In the genomic region with DNA sequence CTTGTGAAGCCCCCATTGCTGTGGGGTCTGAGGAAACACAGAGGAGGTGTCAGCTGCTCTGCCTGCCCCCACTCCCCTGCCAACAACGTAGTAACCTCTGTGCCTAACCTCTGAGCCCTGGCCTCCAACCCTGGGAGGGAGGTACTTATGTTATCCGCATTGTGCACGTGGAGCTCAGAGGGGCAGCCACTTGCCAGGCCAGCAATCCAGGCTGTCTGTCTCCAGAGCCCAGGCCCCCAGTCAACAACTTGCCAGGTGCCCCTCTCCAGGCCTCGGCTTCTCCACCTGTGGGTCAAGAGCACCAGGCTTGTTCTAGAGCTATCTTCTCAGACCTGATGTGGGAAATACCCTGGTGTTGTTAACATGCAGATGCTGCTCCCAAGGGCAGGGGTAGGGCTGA, we compare ENCODE assay signal across 1 cellular context.
TF ChIP-seq lines count a peak whose summit lies in the region.

No MANE protein-coding gene starts in this region.

TF ChIP-seq in IMR-90, 13 proteins besides CTCF, POLR2A, EP300 and RAD21:
- TF ChIP-seq MAZ (IDR thresholded peaks at IDR 0.05; ENCODE audit: borderline replicate concordance, low read depth, low read length) (no peak), CHD1 (IDR thresholded peaks at IDR 0.05; ENCODE audit: low read depth, low read length) (no peak), MXI1 (IDR thresholded peaks at IDR 0.05; ENCODE audit: borderline replicate concordance, low read depth, low read length) (no peak), RCOR1 (IDR thresholded peaks at IDR 0.05; ENCODE audit: insufficient replicate concordance, low read length) (no peak), CEBPB (IDR thresholded peaks at IDR 0.05; ENCODE audit: low read depth, low read length) (no peak), NFE2L2 (IDR thresholded peaks at IDR 0.05; ENCODE audit: low read depth, low read length) (no peak), RFX5 (IDR thresholded peaks at IDR 0.05; ENCODE audit: low read depth, low read length) (no peak), BHLHE40 (IDR thresholded peaks at IDR 0.05; ENCODE audit: low read depth, low read length) (no peak), SMC3 (IDR thresholded peaks at IDR 0.05; ENCODE audit: low read depth, low read length) (no peak), FOS (IDR thresholded peaks at IDR 0.05; ENCODE audit: low read depth, low read length) (no peak), MAFK (IDR thresholded peaks at IDR 0.05; ENCODE audit: low read depth, low read length) (no peak)
- TF ChIP-seq, protein P1, sequence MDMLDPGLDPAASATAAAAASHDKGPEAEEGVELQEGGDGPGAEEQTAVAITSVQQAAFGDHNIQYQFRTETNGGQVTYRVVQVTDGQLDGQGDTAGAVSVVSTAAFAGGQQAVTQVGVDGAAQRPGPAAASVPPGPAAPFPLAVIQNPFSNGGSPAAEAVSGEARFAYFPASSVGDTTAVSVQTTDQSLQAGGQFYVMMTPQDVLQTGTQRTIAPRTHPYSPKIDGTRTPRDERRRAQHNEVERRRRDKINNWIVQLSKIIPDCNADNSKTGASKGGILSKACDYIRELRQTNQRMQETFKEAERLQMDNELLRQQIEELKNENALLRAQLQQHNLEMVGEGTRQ (IDR thresholded peaks at IDR 0.05; ENCODE audit: low read depth, low read length), result no peak
- TF ChIP-seq, protein P2, sequence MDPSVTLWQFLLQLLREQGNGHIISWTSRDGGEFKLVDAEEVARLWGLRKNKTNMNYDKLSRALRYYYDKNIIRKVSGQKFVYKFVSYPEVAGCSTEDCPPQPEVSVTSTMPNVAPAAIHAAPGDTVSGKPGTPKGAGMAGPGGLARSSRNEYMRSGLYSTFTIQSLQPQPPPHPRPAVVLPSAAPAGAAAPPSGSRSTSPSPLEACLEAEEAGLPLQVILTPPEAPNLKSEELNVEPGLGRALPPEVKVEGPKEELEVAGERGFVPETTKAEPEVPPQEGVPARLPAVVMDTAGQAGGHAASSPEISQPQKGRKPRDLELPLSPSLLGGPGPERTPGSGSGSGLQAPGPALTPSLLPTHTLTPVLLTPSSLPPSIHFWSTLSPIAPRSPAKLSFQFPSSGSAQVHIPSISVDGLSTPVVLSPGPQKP (IDR thresholded peaks at IDR 0.05; ENCODE audit: borderline replicate concordance, low read depth, low read length), result no peak
